9 cellular contexts compared by ENCODE assay signal in genomic region chr17:71118039-71118438, GRCh38.
DNase-seq lines count a peak whose midpoint lies in the region; TF ChIP-seq lines count a peak whose summit lies in the region.
"Had no signal": no experiment of that assay in that cellular context is flagged by ENCODE, and none has a peak within 500 bp of the region (broad histone marks: within the 10 kb centered on the region; RNA-seq: fewer than 3 reads in every experiment).

No MANE protein-coding gene starts in this region.

- H3K27me3 ChIP-seq in fibroblast of lung (ENCODE audit: control insufficient read depth, insufficient read depth, low read length) (no peaks in the 10 kb centered on the region), transverse colon (no peaks in the 10 kb centered on the region), suprapubic skin (no peaks in the 10 kb centered on the region)

- no peak overlapping the region for H3K4me2 ChIP-seq in fibroblast of lung (ENCODE audit: extremely low read depth, insufficient read depth, low read length)

- intact Hi-C loops in transverse colon (cut with DNase I; ENCODE audit: low total_unique reads): no loop called here

- H2AFZ ChIP-seq in fibroblast of lung (ENCODE audit: low read length): no peak overlapping the region

- H4K20me1 ChIP-seq in fibroblast of lung (ENCODE audit: control insufficient read depth, extremely low read depth, insufficient read depth, low read length): no peaks in the 10 kb centered on the region

- WGBS in transverse colon (ENCODE audit: low coverage in 1 of 2), 2 donors: 49 to 52% methylated on average over 4 of the region's 4 CpGs
- WGBS in suprapubic skin: 82% methylated on average over 4 of the region's 4 CpGs

- H3K4me3 ChIP-seq in fibroblast of lung (replicated peaks in 1 of 4; ENCODE audit: control extremely low read depth in 1 of 4, insufficient read depth in 1 of 4, low read depth in 3 of 4, low read length in 4 of 4): no peak overlapping the region
- no peak overlapping the region for H3K4me3 ChIP-seq in transverse colon
- no peak overlapping the region for H3K4me3 ChIP-seq in suprapubic skin

- no peak overlapping the region for H3K27ac ChIP-seq in fibroblast of lung (ENCODE audit: insufficient read depth, low read length)
- H3K27ac ChIP-seq in transverse colon: no peak overlapping the region
- no peak overlapping the region for H3K27ac ChIP-seq in suprapubic skin

- TF ChIP-seq CTCF in fibroblast of lung (conservative IDR thresholded peaks at IDR 0.05 in 1 of 2, IDR thresholded peaks at IDR 0.05 in 1 of 2; ENCODE audit: low read depth in 1 of 2, low read length in 2 of 2) (no peak), transverse colon (IDR thresholded peaks at IDR 0.05) (peak; percentile 14 to 50 (median 29)), suprapubic skin (IDR thresholded peaks at IDR 0.05) (no peak)

- no peak overlapping the region for H3K9ac ChIP-seq in fibroblast of lung (ENCODE audit: insufficient read depth, low read length)

- peak; percentile 17 for DNase-seq in NCI-H510A treated with DMSO at 0.1 percent for 48 hours (lab: John Stamatoyannopoulos, UW)
- DNase-seq in NCI-H510A (lab: John Stamatoyannopoulos, UW): no peak
- DNase-seq in NCI-H774 (lab: John Stamatoyannopoulos, UW): peak; percentile 62
- DNase-seq in fibroblast of lung (ENCODE audit: low read depth in 2 of 2): peak; percentile 18 to 19
- no peak for DNase-seq in transverse colon
- DNase-seq in activated effector memory CD4-positive, alpha-beta T cell treated with anti-CD3 and anti-CD28 coated beads, Interleukin-2, amount 50 U/mL, for 16 hours: no peak
- DNase-seq in HuH-7.5 (ENCODE audit: low spot score): no peak
- no peak for DNase-seq in suprapubic skin (ENCODE audit: low spot score in 2 of 2)
- DNase-seq: activated CD8-positive, alpha-beta memory T cell treated with anti-CD3 and anti-CD28 coated beads, Interleukin-2, amount 10 ng/mL, durations not matched to agents 7 days and 5 days had no signal

- in situ Hi-C loops in transverse colon (cut with MboI; ENCODE audit: low pct_ligation_motif_present in 1 of 4, low pct_unique_long_range_greater_than_20kb in 1 of 4, low sequenced_read_pairs in 3 of 4): loop anchor here in 1 of 4 donors (10.0 kb wide), 1 partner anchor 997 kb away; no protein-coding TSS in a partner anchor

- H3K36me3 ChIP-seq in fibroblast of lung (ENCODE audit: control insufficient read depth, insufficient read depth, low read length) (no peaks in the 10 kb centered on the region), transverse colon (no peaks in the 10 kb centered on the region), suprapubic skin (no peaks in the 10 kb centered on the region)

- TF ChIP-seq EP300 in transverse colon (IDR thresholded peaks at IDR 0.05; ENCODE audit: low read depth): no peak
- TF ChIP-seq EP300 in suprapubic skin (IDR thresholded peaks at IDR 0.05): no peak

- no peak for TF ChIP-seq POLR2A in transverse colon (IDR thresholded peaks at IDR 0.05)
- no peak for TF ChIP-seq POLR2A in suprapubic skin (IDR thresholded peaks at IDR 0.05)

- H3K4me1 ChIP-seq in fibroblast of lung (ENCODE audit: control insufficient read depth, extremely low read depth, insufficient read depth, low read length): no peaks in the 10 kb centered on the region
- H3K4me1 ChIP-seq in transverse colon: no peaks in the 10 kb centered on the region
- H3K4me1 ChIP-seq in suprapubic skin: peaks cover 8% of the 10 kb centered on the region

- H3K79me2 ChIP-seq in fibroblast of lung (ENCODE audit: control insufficient read depth, insufficient read depth, low read length): no peaks in the 10 kb centered on the region

- no peaks in the 10 kb centered on the region for H3K9me3 ChIP-seq in fibroblast of lung (ENCODE audit: control insufficient read depth, insufficient read depth, low read depth, low read length)
- no peaks in the 10 kb centered on the region for H3K9me3 ChIP-seq in transverse colon
- no peaks in the 10 kb centered on the region for H3K9me3 ChIP-seq in suprapubic skin

Comparison
In these comparisons a context has a peak if more than half of its experiments do, and no peak if none do; other contexts are left out.
1. DNase-seq: peak in NCI-H510A treated with DMSO at 0.1 percent for 48 hours (single experiment), NCI-H774 (single experiment) and fibroblast of lung (2 of 2); none in NCI-H510A (single experiment), transverse colon (single experiment), activated effector memory CD4-positive, alpha-beta T cell treated with anti-CD3 and anti-CD28 coated beads, Interleukin-2, amount 50 U/mL, for 16 hours (single experiment), HuH-7.5 (single experiment) and suprapubic skin (0 of 2).
2. CTCF ChIP-seq: peak in transverse colon (5 of 5); none in fibroblast of lung (0 of 2) and suprapubic skin (0 of 2).